ENCODE assay signal across 9 cellular contexts in the genomic region with DNA sequence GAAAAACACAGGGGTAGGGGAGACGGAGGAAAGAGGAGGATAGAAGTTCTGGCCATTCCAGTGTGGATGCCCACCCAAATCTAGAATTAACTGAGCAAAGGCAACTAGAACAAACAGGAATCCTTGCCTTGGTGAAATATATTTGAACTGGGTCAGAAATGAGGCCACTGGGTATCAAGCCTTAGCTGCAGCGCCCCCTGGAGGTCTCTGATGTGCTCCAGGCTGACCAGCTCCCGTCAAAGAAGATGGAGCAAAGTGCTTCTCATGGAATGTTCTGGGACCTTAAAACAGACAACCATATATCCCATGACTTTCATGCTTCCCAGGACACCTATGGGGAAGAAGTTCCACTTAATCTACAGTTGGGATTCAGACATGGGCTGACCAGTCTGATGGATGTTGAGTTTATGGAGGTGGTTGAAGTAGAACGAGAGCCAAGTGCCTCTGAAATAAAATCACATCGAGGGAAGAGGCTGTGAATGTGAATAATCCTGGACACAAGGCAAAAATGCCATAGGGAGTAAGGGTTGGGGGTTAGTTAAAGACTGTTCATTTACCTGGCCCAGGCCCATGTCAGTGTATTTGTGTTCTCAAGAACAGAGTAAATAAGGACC. TPM values are rescaled to one million over a fixed set of nuclear protein-coding genes. Genes with fewer than 3 reads are reported as not detected.
DNase-seq lines count a peak whose midpoint lies in the region; ATAC-seq and TF ChIP-seq lines count a peak whose summit lies in the region.
"Had no signal": no experiment of that assay in that cellular context is flagged by ENCODE, and none has a peak within 500 bp of the region (broad histone marks: within the 10 kb centered on the region; RNA-seq: fewer than 3 reads in every experiment).

No MANE protein-coding gene starts in this region.

- no TSS peak for BruUV-seq in PC-3 (replicated peaks; lab: Mats Ljungman, UMichigan)

- no peaks in the 10 kb centered on the region for H3K9me3 ChIP-seq in PC-3 (ENCODE audit: low read length)

- H3K27ac Mint-ChIP-seq in activated T-cell treated with anti-CD3 and anti-CD28 coated beads, Interleukin-2, amount 50 U/mL, for 24 hours = no peak overlapping the region

- ATAC-seq in PC-3 (peak; percentile 40; the same call in 1 of the 2 replicates), GM21723 (IDR thresholded peaks at IDR 0.05; ENCODE audit: unreplicated experiment) (no peak)

- H3K27me3 Mint-ChIP-seq in activated T-cell treated with anti-CD3 and anti-CD28 coated beads, Interleukin-2, amount 50 U/mL, for 24 hours = peaks cover 14% of the 10 kb centered on the region

- H3K27ac ChIP-seq in PC-3 (ENCODE audit: low read length) = no peak overlapping the region
- H3K27ac ChIP-seq: epithelial cell of prostate had no signal

- H3K4me1 Mint-ChIP-seq in activated T-cell treated with anti-CD3 and anti-CD28 coated beads, Interleukin-2, amount 50 U/mL, for 24 hours (ENCODE audit: low read depth) = no peaks in the 10 kb centered on the region

- DNase-seq in NCI-H2227 (lab: John Stamatoyannopoulos, UW; ENCODE audit: unreplicated experiment) (peak; percentile 23), NCI-H2227 treated with DMSO at 0.1 percent for 48 hours (lab: John Stamatoyannopoulos, UW) (no peak), PC-3 (peak; percentile 62), foreskin melanocyte (peak; percentile 38), posterior cingulate gyrus (peak in 7 of 10 donors; percentile 32 to 88 (median 64)), DMS153 (lab: John Stamatoyannopoulos, UW) (no peak)
- DNase-seq in activated T-cell treated with anti-CD3 and anti-CD28 coated beads, Interleukin-2, amount 50 U/mL, for 24 hours = peak; percentile 68

- CTCF ChIA-PET in PC-3 (lab: Charles Lee) = interaction anchor here (0.6 to 1.0 kb wide), 2 partner anchors 22 to 125 kb away, joined by 3 to 4 read pairs; no protein-coding TSS in a partner anchor

- no peaks in the 10 kb centered on the region for H3K4me1 ChIP-seq in PC-3 (ENCODE audit: insufficient read depth, low read length)

- POLR2A ChIA-PET in PC-3 (lab: Charles Lee; ENCODE audit: unreplicated experiment) = no interaction called here

- H3K4me2 ChIP-seq in PC-3 (ENCODE audit: low read length) = no peak overlapping the region

- H3F3A ChIP-seq in PC-3 (ENCODE audit: low read length, unreplicated experiment) = no peaks in the 10 kb centered on the region

- H3K4me3 Mint-ChIP-seq in activated T-cell treated with anti-CD3 and anti-CD28 coated beads, Interleukin-2, amount 50 U/mL, for 24 hours = no peak overlapping the region

- peak; percentile 74 for TF ChIP-seq CTCF in PC-3 (conservative IDR thresholded peaks at IDR 0.05; ENCODE audit: low read depth, low read length)

- no peaks in the 10 kb centered on the region for H3K36me3 Mint-ChIP-seq in activated T-cell treated with anti-CD3 and anti-CD28 coated beads, Interleukin-2, amount 50 U/mL, for 24 hours (ENCODE audit: low read depth)

- no peaks in the 10 kb centered on the region for H3K79me2 ChIP-seq in PC-3 (ENCODE audit: low read length)

- peaks cover 8% of the 10 kb centered on the region for H3K9me3 Mint-ChIP-seq in activated T-cell treated with anti-CD3 and anti-CD28 coated beads, Interleukin-2, amount 50 U/mL, for 24 hours

- peaks cover 33% of the 10 kb centered on the region for H3K27me3 ChIP-seq in PC-3 (ENCODE audit: low read length)

- no peaks in the 10 kb centered on the region for H3K36me3 ChIP-seq in PC-3 (ENCODE audit: low read depth, low read length)

- no peak overlapping the region for H3K9ac ChIP-seq in PC-3 (ENCODE audit: low read length)

- no peaks in the 10 kb centered on the region for H3K9me2 ChIP-seq in PC-3 (replicated peaks; ENCODE audit: low read length)

- no peaks in the 10 kb centered on the region for H4K20me1 ChIP-seq in PC-3 (ENCODE audit: low read length)

- H3K4me3 ChIP-seq in PC-3 (ENCODE audit: low read length) = no peak overlapping the region

- no peak overlapping the region for H2AFZ ChIP-seq in PC-3 (ENCODE audit: low read length)

- intact Hi-C loops in PC-3 (cut with micrococcal nuclease) = no loop called here
- intact Hi-C loops in posterior cingulate gyrus (cut with DNase I) = no loop called here

RNA-seq across cellular contexts. Expression of a gene that starts 50.4 kb away (rescaled TPM):
- not detected in 2 replicates for total RNA-seq in PC-3 (2014; rRNA removed)

RNA-seq across cellular contexts. Expression of a gene that starts 52.8 kb away (rescaled TPM):
- total RNA-seq in PC-3 (2014; rRNA removed) = not detected in 2 replicates

Comparison
In these comparisons a context has a peak if more than half of its experiments do, and no peak if none do; other contexts are left out.
1. DNase-seq: peak in NCI-H2227 (single experiment), PC-3 (single experiment), activated T-cell treated with anti-CD3 and anti-CD28 coated beads, Interleukin-2, amount 50 U/mL, for 24 hours (single experiment), foreskin melanocyte (single experiment) and posterior cingulate gyrus (7 of 10); none in NCI-H2227 treated with DMSO at 0.1 percent for 48 hours (single experiment) and DMS153 (single experiment).